Comparison of ENCODE assay signal across 21 cellular contexts in the genomic region with DNA sequence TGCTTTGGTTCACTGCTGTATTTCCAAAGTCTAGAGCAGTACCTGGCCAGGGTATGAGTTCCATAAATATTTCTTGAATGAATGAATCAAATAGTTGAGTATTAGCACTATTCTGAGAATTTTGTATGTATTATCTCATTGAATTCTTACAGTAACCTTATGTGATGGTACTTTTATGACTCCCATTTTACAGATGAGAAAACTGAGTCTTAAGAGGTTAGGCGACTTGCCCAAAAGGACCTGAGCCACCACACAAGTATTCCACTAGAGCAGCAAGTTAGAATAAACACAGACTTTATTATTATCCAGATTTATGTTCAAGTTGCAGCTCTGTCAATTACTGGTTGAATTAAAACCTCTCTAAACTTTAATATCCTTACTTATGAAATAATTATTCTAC. TPM values are rescaled to one million over a fixed set of nuclear protein-coding genes. Genes with fewer than 3 reads are reported as not detected.
DNase-seq lines count a peak whose midpoint lies in the region; ATAC-seq, FAIRE-seq and TF ChIP-seq lines count a peak whose summit lies in the region.
"Had no signal": no experiment of that assay in that cellular context is flagged by ENCODE, and none has a peak within 500 bp of the region (broad histone marks: within the 10 kb centered on the region; RNA-seq: fewer than 3 reads in every experiment).

No MANE protein-coding gene starts in this region.

- 89 to 98% methylated on average over 1 of the region's 1 CpG for WGBS in transverse colon (ENCODE audit: low coverage in 1 of 2), 2 donors

- in situ Hi-C loops in transverse colon (cut with MboI; ENCODE audit: low pct_ligation_motif_present in 1 of 4, low pct_unique_long_range_greater_than_20kb in 1 of 4, low sequenced_read_pairs in 3 of 4), result no loop called here

- TF ChIP-seq EP300 in transverse colon (IDR thresholded peaks at IDR 0.05; ENCODE audit: low read depth), result no peak

- H3K9me3 ChIP-seq in transverse colon, result no peaks in the 10 kb centered on the region
- H3K9me3 ChIP-seq: A549 had no signal

- H3K36me3 ChIP-seq in transverse colon, result no peaks in the 10 kb centered on the region

- peak overlapping the region; percentile 78 to 87 (median 82) for H3K27ac ChIP-seq in transverse colon

- intact Hi-C loops in transverse colon (cut with DNase I; ENCODE audit: low total_unique reads), result no loop called here

- no peak for DNase-seq in activated naive CD8-positive, alpha-beta T cell treated with anti-CD3 and anti-CD28 coated beads for 36 hours
- DNase-seq in chondrocyte (ENCODE audit: low spot score) (no peak), transverse colon (no peak), HTR-8/SVneo (ENCODE audit: insufficient read length, low spot score) (no peak), NCI-H526 treated with DMSO at 0.1 percent for 48 hours (lab: John Stamatoyannopoulos, UW) (no peak)
- DNase-seq in naive thymus-derived CD8-positive, alpha-beta T cell, result no peak
- DNase-seq: activated CD4-positive, alpha-beta T cell treated with anti-CD3 and anti-CD28 coated beads, Interleukin-2, amount 50 U/mL, for 1 hour; activated naive CD8-positive, alpha-beta T cell treated with anti-CD3 and anti-CD28 coated beads, Interleukin-2, amount 10 ng/mL, durations not matched to agents 7 days and 5 days; activated T-cell treated with anti-CD3 and anti-CD28 coated beads, Interleukin-2, amount 50 U/mL, for 24 hours; cerebellar nuclear complex; DMS79 treated with DMSO at 0.1 percent for 48 hours; foreskin melanocyte; NCI-H2029 treated with DMSO at 0.1 percent for 48 hours; NCI-H69; stimulated activated CD4-positive, alpha-beta T cell treated with anti-CD3 and anti-CD28 coated beads, Interleukin-4, amount 100 ng/mL, for 1 hour had no signal

- TF ChIP-seq POLR2A in transverse colon (IDR thresholded peaks at IDR 0.05), result no peak

- no peaks in the 10 kb centered on the region for H3K27me3 ChIP-seq in transverse colon

- H3K27ac Mint-ChIP-seq in activated naive CD8-positive, alpha-beta T cell, result peak overlapping the region; percentile 84
- H3K27ac Mint-ChIP-seq in activated naive CD8-positive, alpha-beta T cell treated with anti-CD3 and anti-CD28 coated beads for 36 hours, result no peak overlapping the region
- H3K27ac Mint-ChIP-seq in chondrocyte (ENCODE audit: unreplicated experiment), result peak overlapping the region; percentile 81
- H3K27ac Mint-ChIP-seq in naive thymus-derived CD8-positive, alpha-beta T cell, result peak overlapping the region in 8 of 10 donors; percentile 66 to 98 (median 88)
- H3K27ac Mint-ChIP-seq: activated T-cell treated with anti-CD3 and anti-CD28 coated beads, Interleukin-2, amount 50 U/mL, for 24 hours; memory B cell had no signal

- no peak for ATAC-seq in naive thymus-derived CD8-positive, alpha-beta T cell
- ATAC-seq in GM18867 (IDR thresholded peaks at IDR 0.05; ENCODE audit: unreplicated experiment), result no peak
- ATAC-seq: A549 had no signal

- TF ChIP-seq CTCF in chondrocyte (IDR thresholded peaks at IDR 0.05), result no peak
- no peak for TF ChIP-seq CTCF in transverse colon (IDR thresholded peaks at IDR 0.05)

- POLR2A ChIA-PET in naive thymus-derived CD8-positive, alpha-beta T cell (lab: Charles Lee), result interaction anchor here (0.7 to 1.5 kb wide), 2 partner anchors 10 to 19 kb away, joined by 3 to 4 read pairs; no protein-coding TSS in a partner anchor

- FAIRE-seq in HTR-8/SVneo (lab: Jason Lieb, UNC), result no peak
- FAIRE-seq: A549 had no signal

- peaks cover 79% of the 10 kb centered on the region for H3K4me1 Mint-ChIP-seq in activated naive CD8-positive, alpha-beta T cell (ENCODE audit: low read depth)
- peaks cover 70% of the 10 kb centered on the region for H3K4me1 Mint-ChIP-seq in activated naive CD8-positive, alpha-beta T cell treated with anti-CD3 and anti-CD28 coated beads for 36 hours
- H3K4me1 Mint-ChIP-seq in chondrocyte (ENCODE audit: low read depth), result peaks cover 67% of the 10 kb centered on the region
- peaks cover 41 to 85% (median 77%) of the 10 kb centered on the region in 4 donors for H3K4me1 Mint-ChIP-seq in naive thymus-derived CD8-positive, alpha-beta T cell

- no peak overlapping the region for H3K4me3 Mint-ChIP-seq in activated naive CD8-positive, alpha-beta T cell
- no peak overlapping the region for H3K4me3 Mint-ChIP-seq in activated naive CD8-positive, alpha-beta T cell treated with anti-CD3 and anti-CD28 coated beads for 36 hours
- no peak overlapping the region for H3K4me3 Mint-ChIP-seq in chondrocyte (ENCODE audit: unreplicated experiment)
- H3K4me3 Mint-ChIP-seq in naive thymus-derived CD8-positive, alpha-beta T cell, result peak overlapping the region in 2 of 10 donors; percentile 39 to 47
- H3K4me3 Mint-ChIP-seq: activated T-cell treated with anti-CD3 and anti-CD28 coated beads, Interleukin-2, amount 50 U/mL, for 24 hours; CD14-positive monocyte; memory B cell had no signal

- peaks cover 7% of the 10 kb centered on the region for H3K36me3 Mint-ChIP-seq in activated naive CD8-positive, alpha-beta T cell
- H3K36me3 Mint-ChIP-seq in activated naive CD8-positive, alpha-beta T cell treated with anti-CD3 and anti-CD28 coated beads for 36 hours, result peaks cover 43% of the 10 kb centered on the region
- H3K36me3 Mint-ChIP-seq in chondrocyte (ENCODE audit: low read depth), result no peaks in the 10 kb centered on the region
- peaks cover 0 to 18% (median 10%) of the 10 kb centered on the region in 3 donors for H3K36me3 Mint-ChIP-seq in naive thymus-derived CD8-positive, alpha-beta T cell

- H3K27me3 Mint-ChIP-seq in activated naive CD8-positive, alpha-beta T cell, result no peaks in the 10 kb centered on the region
- no peaks in the 10 kb centered on the region for H3K27me3 Mint-ChIP-seq in activated naive CD8-positive, alpha-beta T cell treated with anti-CD3 and anti-CD28 coated beads for 36 hours
- H3K27me3 Mint-ChIP-seq in chondrocyte (ENCODE audit: low read depth), result no peaks in the 10 kb centered on the region
- no peaks in the 10 kb centered on the region for H3K27me3 Mint-ChIP-seq in naive thymus-derived CD8-positive, alpha-beta T cell
- H3K27me3 Mint-ChIP-seq: activated naive CD8-positive, alpha-beta T cell treated with anti-CD3 and anti-CD28 coated beads, Interleukin-2, amount 10 ng/mL, durations not matched to agents 7 days and 5 days; activated T-cell treated with anti-CD3 and anti-CD28 coated beads, Interleukin-2, amount 50 U/mL, for 24 hours; memory B cell; type B pancreatic cell had no signal

- H3K4me1 ChIP-seq in transverse colon, result peaks cover 49 to 85% (median 67%) of the 10 kb centered on the region in 4 donors

- no peaks in the 10 kb centered on the region for H3K9me3 Mint-ChIP-seq in activated naive CD8-positive, alpha-beta T cell (ENCODE audit: low read depth)
- H3K9me3 Mint-ChIP-seq in activated naive CD8-positive, alpha-beta T cell treated with anti-CD3 and anti-CD28 coated beads for 36 hours, result peaks cover 3% of the 10 kb centered on the region
- H3K9me3 Mint-ChIP-seq in chondrocyte (ENCODE audit: low read depth), result peaks cover 5% of the 10 kb centered on the region
- H3K9me3 Mint-ChIP-seq in naive thymus-derived CD8-positive, alpha-beta T cell, result peaks cover 0 to 4% (median 0%) of the 10 kb centered on the region in 9 donors
- H3K9me3 Mint-ChIP-seq: activated naive CD8-positive, alpha-beta T cell treated with anti-CD3 and anti-CD28 coated beads, Interleukin-2, amount 10 ng/mL, durations not matched to agents 7 days and 5 days; activated T-cell treated with anti-CD3 and anti-CD28 coated beads, Interleukin-2, amount 50 U/mL, for 24 hours; memory B cell; type B pancreatic cell had no signal

- no peak overlapping the region for H3K4me3 ChIP-seq in transverse colon
- H3K4me3 ChIP-seq: A549 had no signal

RNA-seq across cellular contexts. Expression of a gene that starts 29.4 kb away (rescaled TPM):
- total RNA-seq in activated naive CD8-positive, alpha-beta T cell treated with anti-CD3 and anti-CD28 coated beads for 36 hours, result 10 to 100 TPM; 28.9 to 30.3 TPM
- total RNA-seq in chondrocyte (33.8 to 39.7 TPM (median 37.7 TPM) in 3 replicates), transverse colon (10 to 100 TPM; 23.0 to 35.9 (median 24.1) TPM)
- total RNA-seq in naive thymus-derived CD8-positive, alpha-beta T cell, result 100 to 1,000 TPM; 102 to 110 TPM
- polyA plus RNA-seq in naive thymus-derived CD8-positive, alpha-beta T cell, result 10 to 100 TPM; 21.9 to 51.1 (median 33.5) TPM
